1 cellular context compared by ENCODE assay signal in the genomic region with DNA sequence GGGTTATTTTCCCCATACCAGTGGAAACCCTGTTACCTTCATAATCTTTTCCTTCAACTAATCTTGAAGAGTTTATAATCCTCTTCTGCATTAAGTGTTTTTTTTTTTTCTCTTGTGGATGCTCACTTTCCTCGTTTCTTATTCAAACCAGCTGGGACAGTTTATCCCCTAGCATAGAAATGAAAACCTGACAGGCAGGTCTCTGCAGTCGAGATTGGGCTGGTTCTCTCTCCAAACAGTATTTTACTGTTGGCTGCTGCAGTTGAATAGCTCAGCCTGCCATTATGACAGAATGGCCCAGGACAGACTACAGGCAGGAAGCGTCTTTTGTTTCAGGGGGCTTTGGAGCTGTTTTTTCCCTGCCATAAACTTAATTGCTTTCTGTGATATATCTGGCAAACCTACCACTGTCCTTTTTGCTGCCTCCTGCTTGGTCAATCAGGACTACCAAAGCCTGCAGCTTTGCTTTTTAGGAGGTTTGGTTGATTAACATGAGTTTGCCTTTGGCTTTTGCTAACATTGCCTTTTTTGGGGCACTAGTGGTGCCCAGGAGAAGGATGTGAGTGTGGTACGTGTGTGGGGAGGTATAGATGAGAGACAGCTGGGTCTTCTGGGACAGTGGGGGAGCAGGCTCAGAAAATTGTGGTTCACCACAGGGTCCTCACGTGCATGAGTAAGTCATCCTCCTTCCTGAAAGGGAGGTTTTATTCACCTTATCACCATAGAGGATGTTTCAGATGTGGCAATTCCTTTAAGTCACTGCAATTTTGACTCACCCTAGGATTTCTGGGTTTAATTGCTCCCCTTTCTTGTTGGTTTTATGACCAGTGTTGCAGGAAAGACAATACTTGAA.
TF ChIP-seq lines count a peak whose summit lies in the region.

No MANE protein-coding gene starts in this region.

TF ChIP-seq in GM23338, 12 proteins besides CTCF, POLR2A, EP300 and RAD21:
- TF ChIP-seq ZNF462 (CRISPR knock-in tag; IDR thresholded peaks at IDR 0.05) (no peak), JUNB (IDR thresholded peaks at IDR 0.05; ENCODE audit: unreplicated experiment) (no peak), CREB1 (CRISPR knock-in tag; IDR thresholded peaks at IDR 0.05; ENCODE audit: low read depth) (no peak)
